In the genomic region with DNA sequence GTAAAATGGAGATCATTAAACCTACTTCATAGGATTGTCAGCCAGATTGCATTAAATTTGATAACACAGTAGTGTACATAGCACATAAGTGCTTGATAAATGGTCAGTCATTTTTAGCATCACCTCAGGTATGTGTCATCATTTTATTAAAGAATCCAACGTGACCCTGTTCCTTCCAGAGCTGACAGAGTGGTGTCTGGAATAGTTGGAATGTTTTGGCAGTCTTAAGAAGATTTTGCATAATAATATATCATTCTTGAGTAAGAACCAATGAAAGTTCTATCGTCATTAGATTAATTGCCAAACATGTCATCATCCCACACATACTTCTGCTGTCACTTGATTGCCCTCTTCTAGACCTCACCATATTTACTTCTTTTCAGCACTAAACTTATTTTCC, we compare ENCODE assay signal across 40 cellular contexts.
"Had no signal": no experiment of that assay in that cellular context is flagged by ENCODE, and none has a peak within 500 bp of the region (broad histone marks: within the 10 kb centered on the region; RNA-seq: fewer than 3 reads in every experiment).

No MANE protein-coding gene starts in this region.

- DNase-seq: activated effector memory CD4-positive, alpha-beta T cell treated with anti-CD3 and anti-CD28 coated beads, Interleukin-2, amount 50 U/mL, for 16 hours; activated effector memory CD4-positive, alpha-beta T cell treated with Interleukin-2 at 50 U/mL for 16 hours; activated gamma-delta T cell; activated gamma-delta T cell treated with Interleukin-2 at 50 U/mL for 16 hours; activated naive CD4-positive, alpha-beta T cell; activated naive CD4-positive, alpha-beta T cell treated with anti-CD3 and anti-CD28 coated beads for 36 hours; activated naive CD4-positive, alpha-beta T cell treated with anti-CD3 and anti-CD28 coated beads, Interleukin-2, amount 10 ng/mL, durations not matched to agents 7 days and 5 days; activated naive CD4-positive, alpha-beta T cell treated with anti-CD3 and anti-CD28 coated beads, Interleukin-2, amount 50 U/mL, for 16 hours; activated naive CD4-positive, alpha-beta T cell treated with Interleukin-2 at 50 U/mL for 16 hours; activated naive CD8-positive, alpha-beta T cell treated with anti-CD3 and anti-CD28 coated beads for 36 hours; activated naive CD8-positive, alpha-beta T cell treated with anti-CD3 and anti-CD28 coated beads, Interleukin-2, amount 10 ng/mL, durations not matched to agents 7 days and 5 days; activated naive CD8-positive, alpha-beta T cell treated with anti-CD3 and anti-CD28 coated beads, Interleukin-2, amount 50 U/mL, for 24 hours; activated T-cell treated with anti-CD3 and anti-CD28 coated beads for 4 hours; activated T-cell treated with anti-CD3 and anti-CD28 coated beads, Interleukin-2, amount 50 U/mL, for 1 hour; activated T-cell treated with anti-CD3 and anti-CD28 coated beads, Interleukin-2, amount 50 U/mL, for 24 hours; activated T-cell treated with anti-CD3 and anti-CD28 coated beads, Interleukin-2, amount 50 U/mL, for 4 hours; activated T-cell treated with anti-CD3 and anti-CD28 coated beads, Interleukin-2, amount 50 U/mL, for 48 hours; activated T-cell treated with anti-CD3 and anti-CD28 coated beads, Interleukin-2, amount 50 U/mL, for 72 hours; adrenal gland; amniotic stem cell; amygdala; anterior cingulate cortex; aorta; body of pancreas; brain microvascular endothelial cell; caudate nucleus; central memory CD4-positive, alpha-beta T cell; cerebellar nuclear complex had no signal

- H3K4me3 ChIP-seq: adrenal gland, ascending aorta, body of pancreas, breast epithelium, cardiac muscle cell had no signal

- H3K27me3 Mint-ChIP-seq: activated naive CD4-positive, alpha-beta T cell treated with anti-CD3 and anti-CD28 coated beads, Interleukin-2, amount 10 ng/mL, durations not matched to agents 7 days and 5 days; activated naive CD4-positive, alpha-beta T cell treated with anti-CD3 and anti-CD28 coated beads, Interleukin-2, amount 50 U/mL, for 24 hours; activated naive CD8-positive, alpha-beta T cell; activated naive CD8-positive, alpha-beta T cell treated with anti-CD3 and anti-CD28 coated beads for 36 hours; activated naive CD8-positive, alpha-beta T cell treated with anti-CD3 and anti-CD28 coated beads, Interleukin-2, amount 10 ng/mL, durations not matched to agents 7 days and 5 days; activated naive CD8-positive, alpha-beta T cell treated with anti-CD3 and anti-CD28 coated beads, Interleukin-2, amount 50 U/mL, for 24 hours; activated T-cell treated with anti-CD3 and anti-CD28 coated beads, Interleukin-2, amount 50 U/mL, for 24 hours; activated T-helper 17 cell treated with anti-CD3 and anti-CD28 coated beads, Interleukin-2, amount 50 U/mL, for 72 hours; central memory CD8-positive, alpha-beta T cell had no signal

- H3K27ac Mint-ChIP-seq: activated naive CD4-positive, alpha-beta T cell treated with anti-CD3 and anti-CD28 coated beads for 36 hours; activated naive CD4-positive, alpha-beta T cell treated with anti-CD3 and anti-CD28 coated beads, Interleukin-2, amount 10 ng/mL, durations not matched to agents 7 days and 5 days; activated naive CD4-positive, alpha-beta T cell treated with anti-CD3 and anti-CD28 coated beads, Interleukin-2, amount 50 U/mL, for 24 hours; activated naive CD4-positive, alpha-beta T cell treated with anti-CD3 and anti-CD28 coated beads, Interleukin-2, amount 50 U/mL, for 72 hours; activated naive CD8-positive, alpha-beta T cell; activated naive CD8-positive, alpha-beta T cell treated with anti-CD3 and anti-CD28 coated beads for 36 hours; activated naive CD8-positive, alpha-beta T cell treated with anti-CD3 and anti-CD28 coated beads, Interleukin-2, amount 10 ng/mL, durations not matched to agents 7 days and 5 days; activated naive CD8-positive, alpha-beta T cell treated with anti-CD3 and anti-CD28 coated beads, Interleukin-2, amount 50 U/mL, for 24 hours; activated T-cell treated with anti-CD3 and anti-CD28 coated beads, Interleukin-2, amount 50 U/mL, for 24 hours; activated T-cell treated with anti-CD3 and anti-CD28 coated beads, Interleukin-2, amount 50 U/mL, for 72 hours; activated T-helper 1 cell treated with anti-CD3 and anti-CD28 coated beads, Interleukin-12 subunit alpha, Interleukin-12 subunit beta, Interleukin-2, Interleukin-4 antibody, amounts not matched to agents 30 ng/mL and 10 ng/mL and 1 ng/mL, durations not matched to agents 14 hours and 24 hours and 36 hours; activated T-helper 17 cell treated with anti-CD3 and anti-CD28 coated beads, Interleukin-2, amount 50 U/mL, for 72 hours; activated T-helper 2 cell treated with anti-CD3 and anti-CD28 coated beads, Interferon-gamma antibody, Interleukin-2, Interleukin-4, amounts not matched to agents 10 μg/mL and 5 μg/mL and 100 μg/mL, durations not matched to agents 14 hours and 24 hours and 36 hours; brain had no signal

- H3K4me1 Mint-ChIP-seq: activated naive CD4-positive, alpha-beta T cell treated with anti-CD3 and anti-CD28 coated beads, Interleukin-2, amount 10 ng/mL, durations not matched to agents 7 days and 5 days; activated naive CD4-positive, alpha-beta T cell treated with anti-CD3 and anti-CD28 coated beads, Interleukin-2, amount 50 U/mL, for 24 hours; activated naive CD8-positive, alpha-beta T cell treated with anti-CD3 and anti-CD28 coated beads for 36 hours; activated naive CD8-positive, alpha-beta T cell treated with anti-CD3 and anti-CD28 coated beads, Interleukin-2, amount 10 ng/mL, durations not matched to agents 7 days and 5 days; activated naive CD8-positive, alpha-beta T cell treated with anti-CD3 and anti-CD28 coated beads, Interleukin-2, amount 50 U/mL, for 24 hours; activated T-helper 17 cell treated with anti-CD3 and anti-CD28 coated beads, Interleukin-2, amount 50 U/mL, for 72 hours; brain; central memory CD8-positive, alpha-beta T cell had no signal

- H3K36me3 Mint-ChIP-seq: activated naive CD4-positive, alpha-beta T cell treated with anti-CD3 and anti-CD28 coated beads, Interleukin-2, amount 10 ng/mL, durations not matched to agents 7 days and 5 days; activated naive CD4-positive, alpha-beta T cell treated with anti-CD3 and anti-CD28 coated beads, Interleukin-2, amount 50 U/mL, for 24 hours; activated naive CD4-positive, alpha-beta T cell treated with anti-CD3 and anti-CD28 coated beads, Interleukin-2, amount 50 U/mL, for 72 hours; activated naive CD8-positive, alpha-beta T cell; activated naive CD8-positive, alpha-beta T cell treated with anti-CD3 and anti-CD28 coated beads for 36 hours; activated naive CD8-positive, alpha-beta T cell treated with anti-CD3 and anti-CD28 coated beads, Interleukin-2, amount 10 ng/mL, durations not matched to agents 7 days and 5 days; brain had no signal

- H3K4me1 ChIP-seq: adrenal gland, ascending aorta, body of pancreas, breast epithelium had no signal

- H3K9me3 ChIP-seq: adrenal gland, ascending aorta, body of pancreas had no signal

- H3K27ac ChIP-seq: adrenal gland, ascending aorta, body of pancreas, brain microvascular endothelial cell, breast epithelium, cardiac muscle cell had no signal

- H3K4me3 Mint-ChIP-seq: activated naive CD4-positive, alpha-beta T cell treated with anti-CD3 and anti-CD28 coated beads for 36 hours; activated naive CD4-positive, alpha-beta T cell treated with anti-CD3 and anti-CD28 coated beads, Interleukin-2, amount 10 ng/mL, durations not matched to agents 7 days and 5 days; activated naive CD4-positive, alpha-beta T cell treated with anti-CD3 and anti-CD28 coated beads, Interleukin-2, amount 50 U/mL, for 24 hours; activated naive CD8-positive, alpha-beta T cell; activated naive CD8-positive, alpha-beta T cell treated with anti-CD3 and anti-CD28 coated beads for 36 hours; activated naive CD8-positive, alpha-beta T cell treated with anti-CD3 and anti-CD28 coated beads, Interleukin-2, amount 10 ng/mL, durations not matched to agents 7 days and 5 days; activated naive CD8-positive, alpha-beta T cell treated with anti-CD3 and anti-CD28 coated beads, Interleukin-2, amount 50 U/mL, for 24 hours; activated T-cell treated with anti-CD3 and anti-CD28 coated beads, Interleukin-2, amount 50 U/mL, for 24 hours; activated T-cell treated with anti-CD3 and anti-CD28 coated beads, Interleukin-2, amount 50 U/mL, for 4 hours; activated T-cell treated with anti-CD3 and anti-CD28 coated beads, Interleukin-2, amount 50 U/mL, for 72 hours; activated T-helper 1 cell treated with anti-CD3 and anti-CD28 coated beads, Interleukin-12 subunit alpha, Interleukin-12 subunit beta, Interleukin-2, Interleukin-4 antibody, amounts not matched to agents 30 ng/mL and 10 ng/mL and 1 ng/mL, durations not matched to agents 14 hours and 24 hours and 36 hours; activated T-helper 17 cell treated with anti-CD3 and anti-CD28 coated beads, Interleukin-2, amount 50 U/mL, for 72 hours; brain; central memory CD8-positive, alpha-beta T cell had no signal

- ATAC-seq: activated naive CD4-positive, alpha-beta T cell treated with anti-CD3 and anti-CD28 coated beads, Interleukin-2, amount 50 U/mL, for 72 hours; activated naive CD8-positive, alpha-beta T cell treated with anti-CD3 and anti-CD28 coated beads, Interleukin-2, amount 50 U/mL, for 24 hours; activated T-cell treated with anti-CD3 and anti-CD28 coated beads, Interleukin-2, amount 50 U/mL, for 4 hours; activated T-cell treated with anti-CD3 and anti-CD28 coated beads, Interleukin-2, amount 50 U/mL, for 72 hours; activated T-helper 17 cell treated with anti-CD3 and anti-CD28 coated beads, Interleukin-2, amount 50 U/mL, for 72 hours; body of pancreas had no signal

- FAIRE-seq: bronchial epithelial cell had no signal

- H3K36me3 ChIP-seq: adrenal gland, ascending aorta, brain microvascular endothelial cell, breast epithelium, cardiac muscle cell had no signal

- H3K27me3 ChIP-seq: adrenal gland, ascending aorta, body of pancreas, brain microvascular endothelial cell, breast epithelium had no signal
